4 cellular contexts compared by ENCODE assay signal in the genomic region with DNA sequence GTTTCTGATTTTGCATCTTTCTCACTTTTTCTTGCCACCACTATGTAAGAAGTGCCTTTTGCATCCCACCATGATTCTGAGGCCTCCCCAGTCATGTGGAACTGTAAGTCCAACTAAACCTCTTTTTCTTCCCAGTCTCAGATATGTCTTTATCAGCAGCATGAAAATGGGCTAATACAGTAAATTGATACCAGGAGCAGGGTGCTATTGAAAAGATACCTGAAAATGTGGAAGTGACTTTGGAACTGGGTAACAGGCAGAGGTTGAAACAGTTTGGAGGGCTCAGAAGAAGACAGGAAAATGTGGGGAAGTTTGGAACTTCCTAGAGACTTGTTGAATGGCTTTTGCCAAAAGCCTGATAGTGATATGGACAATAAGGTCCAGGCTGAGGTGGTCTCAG. TPM values are rescaled to one million over a fixed set of nuclear protein-coding genes. Genes with fewer than 3 reads are reported as not detected.
"Had no signal": no experiment of that assay in that cellular context is flagged by ENCODE, and none has a peak within 500 bp of the region (broad histone marks: within the 10 kb centered on the region; RNA-seq: fewer than 3 reads in every experiment).

No MANE protein-coding gene starts in this region.

RNA-seq across cellular contexts. Expression of gene STMND1, which starts 32.9 kb away (rescaled TPM):
- total RNA-seq: LHCN-M2, M059J, MCF 10A, NCI-H460 had no signal
